In genomic region chr11:27663294-27663693, GRCh38 we compare ENCODE assay signal across 19 cellular contexts. TPM values are rescaled to one million over a fixed set of nuclear protein-coding genes. Genes with fewer than 3 reads are reported as not detected.
A peak's percentile ranks its signal among the peaks of the same experiment; 100 is the strongest.
DNase-seq lines count a peak whose midpoint lies in the region; ATAC-seq and TF ChIP-seq lines count a peak whose summit lies in the region.
"Had no signal": no experiment of that assay in that cellular context is flagged by ENCODE, and none has a peak within 500 bp of the region (broad histone marks: within the 10 kb centered on the region; RNA-seq: fewer than 3 reads in every experiment).

No MANE protein-coding gene starts in this region.

- POLR2A ChIA-PET in PC-3 (lab: Charles Lee; ENCODE audit: unreplicated experiment) = interaction anchor here (0.7 kb wide), 1 partner anchor 164 kb away, joined by 11 read pairs; no protein-coding TSS in a partner anchor

- H3K4me3 ChIP-seq in GM23248 (no peak overlapping the region), PC-3 (ENCODE audit: low read length) (no peak overlapping the region), choroid plexus epithelial cell (ENCODE audit: low read depth, low read length) (no peak overlapping the region), neural cell (ENCODE audit: low read length) (no peak overlapping the region)
- H3K4me3 ChIP-seq: BLaER1 treated with 17β-estradiol and CSF1 and Interleukin-3, amounts not matched to agents 10 nM and 100 nM had no signal

- no peak overlapping the region for H3K4me2 ChIP-seq in GM23248 (ENCODE audit: unreplicated experiment)
- no peak overlapping the region for H3K4me2 ChIP-seq in PC-3 (ENCODE audit: low read length)
- no peak overlapping the region for H3K4me2 ChIP-seq in neural cell (ENCODE audit: low read length)
- H3K4me2 ChIP-seq: BLaER1 treated with 17β-estradiol and CSF1 and Interleukin-3, amounts not matched to agents 10 nM and 100 nM had no signal

- H3K79me2 ChIP-seq in GM23248 (ENCODE audit: insufficient read depth) = peaks cover 99% of the 10 kb centered on the region
- no peaks in the 10 kb centered on the region for H3K79me2 ChIP-seq in PC-3 (ENCODE audit: low read length)
- no peaks in the 10 kb centered on the region for H3K79me2 ChIP-seq in neural cell (replicated peaks; ENCODE audit: insufficient read depth, low read length)

- H3K9me3 ChIP-seq in GM23248 (ENCODE audit: low read depth) = no peaks in the 10 kb centered on the region
- no peaks in the 10 kb centered on the region for H3K9me3 ChIP-seq in PC-3 (ENCODE audit: low read length)
- no peaks in the 10 kb centered on the region for H3K9me3 ChIP-seq in neural cell (ENCODE audit: low read length)
- H3K9me3 ChIP-seq: BE2C; BLaER1 treated with 17β-estradiol and CSF1 and Interleukin-3, amounts not matched to agents 10 nM and 100 nM had no signal

- H3F3A ChIP-seq in GM23248 (ENCODE audit: insufficient read depth) (peaks cover 47% of the 10 kb centered on the region), PC-3 (ENCODE audit: low read length, unreplicated experiment) (no peaks in the 10 kb centered on the region), neural cell (ENCODE audit: insufficient read depth, low read length, poor library complexity, severe bottlenecking) (no peaks in the 10 kb centered on the region)

- ATAC-seq in PC-3 (peak; percentile 74), Right ventricle myocardium inferior (no peak)

- WGBS in GM23248 (ENCODE audit: low coverage in 1 of 2, low lambda C conversion rate in 2 of 2, missing lambda C conversion rate in 2 of 2), 2 experiments = 28 to 35% methylated on average over 2 of the region's 2 CpGs

- in situ Hi-C loops in GM23248 (cut with MboI) = no loop called here

- peaks cover 36% of the 10 kb centered on the region for H4K20me1 ChIP-seq in GM23248 (ENCODE audit: insufficient read depth)
- no peaks in the 10 kb centered on the region for H4K20me1 ChIP-seq in PC-3 (ENCODE audit: low read length)
- H4K20me1 ChIP-seq in neural cell (ENCODE audit: insufficient read depth) = no peaks in the 10 kb centered on the region
- H4K20me1 ChIP-seq: BLaER1 treated with 17β-estradiol and CSF1 and Interleukin-3, amounts not matched to agents 10 nM and 100 nM had no signal

- TF ChIP-seq EP300 in neural cell (conservative IDR thresholded peaks at IDR 0.05; ENCODE audit: poor library complexity, severe bottlenecking) = no peak

- DNase-seq in GM23248 = peak; percentile 27
- DNase-seq in PC-3 = peak; percentile 32
- DNase-seq in choroid plexus epithelial cell (ENCODE audit: low read depth) = peak; percentile 40
- no peak for DNase-seq in NCI-H2227 treated with DMSO at 0.1 percent for 48 hours (lab: John Stamatoyannopoulos, UW)
- no peak for DNase-seq in Right ventricle myocardium inferior (ENCODE audit: missing footprints)
- no peak for DNase-seq in NCI-H2227 (lab: John Stamatoyannopoulos, UW; ENCODE audit: unreplicated experiment)
- DNase-seq in globus pallidus (ENCODE audit: low spot score) = no peak
- DNase-seq: AML-193; BE2C; CD4-positive, alpha-beta T cell; CD8-positive, alpha-beta memory T cell; DMS 273 treated with DMSO at 0.1 percent for 48 hours; DMS79 treated with DMSO at 0.1 percent for 48 hours; H7; HCEC 1CT had no signal

- no TSS peak for BruUV-seq in PC-3 (replicated peaks; lab: Mats Ljungman, UMichigan)

- TF ChIP-seq RAD21 in neural cell (conservative IDR thresholded peaks at IDR 0.05) = no peak

- H3K9me2 ChIP-seq in GM23248 (ENCODE audit: insufficient read depth) (no peaks in the 10 kb centered on the region), PC-3 (replicated peaks; ENCODE audit: low read length) (no peaks in the 10 kb centered on the region), neural cell (ENCODE audit: insufficient read depth, low read length) (no peaks in the 10 kb centered on the region)

- TF ChIP-seq CTCF in PC-3 (conservative IDR thresholded peaks at IDR 0.05; ENCODE audit: low read depth, low read length) (no peak), choroid plexus epithelial cell (conservative IDR thresholded peaks at IDR 0.05; ENCODE audit: low read depth, low read length) (no peak), neural cell (IDR thresholded peaks at IDR 0.05; ENCODE audit: poor library complexity, severe bottlenecking) (no peak)

- H3K27me3 ChIP-seq in GM23248 (replicated peaks; ENCODE audit: insufficient read depth) (no peaks in the 10 kb centered on the region), PC-3 (ENCODE audit: low read length) (no peaks in the 10 kb centered on the region), neural cell (ENCODE audit: insufficient read depth, low read depth, low read length) (no peaks in the 10 kb centered on the region)
- H3K27me3 ChIP-seq: BE2C; BLaER1 treated with 17β-estradiol and CSF1 and Interleukin-3, amounts not matched to agents 10 nM and 100 nM had no signal

- H3K4me1 ChIP-seq in GM23248 (ENCODE audit: insufficient read depth) (peaks cover 20% of the 10 kb centered on the region; the same call in 1 of the 2 replicates), PC-3 (ENCODE audit: insufficient read depth, low read length) (peaks cover 4% of the 10 kb centered on the region; the same call in 1 of the 2 replicates)
- H3K4me1 ChIP-seq: BLaER1 treated with 17β-estradiol and CSF1 and Interleukin-3, amounts not matched to agents 10 nM and 100 nM had no signal

- H3K27ac ChIP-seq in GM23248 (peak overlapping the region; percentile 39), PC-3 (ENCODE audit: low read length) (no peak overlapping the region), neural cell (ENCODE audit: low read length) (no peak overlapping the region)
- H3K27ac ChIP-seq: 22Rv1; BLaER1 treated with 17β-estradiol and CSF1 and Interleukin-3, amounts not matched to agents 10 nM and 100 nM had no signal

- CTCF ChIA-PET in PC-3 (lab: Charles Lee) = no interaction called here

- H3K9ac ChIP-seq in GM23248 (no peak overlapping the region), PC-3 (ENCODE audit: low read length) (no peak overlapping the region), neural cell (ENCODE audit: low read length) (no peak overlapping the region)
- H3K9ac ChIP-seq: BLaER1 treated with 17β-estradiol and CSF1 and Interleukin-3, amounts not matched to agents 10 nM and 100 nM had no signal

- H2AFZ ChIP-seq in GM23248 (no peak overlapping the region), PC-3 (ENCODE audit: low read length) (no peak overlapping the region), neural cell (ENCODE audit: low read depth, low read length) (no peak overlapping the region)

- intact Hi-C loops in PC-3 (cut with micrococcal nuclease) (no loop called here), Right ventricle myocardium inferior (cut with DNase I) (no loop called here)

- peaks cover 25% of the 10 kb centered on the region; the same call in 1 of the 2 replicates for H3K36me3 ChIP-seq in GM23248 (ENCODE audit: low read depth)
- H3K36me3 ChIP-seq in PC-3 (ENCODE audit: low read depth, low read length) = no peaks in the 10 kb centered on the region
- no peaks in the 10 kb centered on the region for H3K36me3 ChIP-seq in neural cell (ENCODE audit: insufficient read depth, low read length)
- H3K36me3 ChIP-seq: BE2C; BLaER1 treated with 17β-estradiol and CSF1 and Interleukin-3, amounts not matched to agents 10 nM and 100 nM had no signal

TF ChIP-seq in neural cell, 6 proteins besides CTCF, POLR2A, EP300 and RAD21:
- TF ChIP-seq SMC3 (conservative IDR thresholded peaks at IDR 0.05; ENCODE audit: poor library complexity) (no peak), POLR2AphosphoS5 (IDR thresholded peaks at IDR 0.05) (peak; percentile 13)
TF ChIP-seq in neural cell: peak in this region for 1.

RNA-seq across cellular contexts. Expression of gene BDNF, which starts 37.0 kb away (rescaled TPM):
- total RNA-seq in GM23248 (2014; rRNA removed; shearing (Covaris generic)) = 63.6 and 64.1 TPM in 2 replicates
- polyA plus RNA-seq in GM23248 (2016; fragmentation: Nextera tagmentation; extraction: Ambion mirVana) (58.1 and 59.7 TPM in 2 replicates), neural cell (not detected in 2 replicates)
- total RNA-seq in PC-3 (2014; rRNA removed) (3.4 and 3.8 TPM in 2 replicates), Right ventricle myocardium inferior (2.9 TPM)
- polyA minus RNA-seq in neural cell = not detected in 2 replicates
- total RNA-seq: CD4-positive, alpha-beta T cell; CD8-positive, alpha-beta memory T cell had no signal
- polyA plus RNA-seq: CD14-positive monocyte; CD8-positive, alpha-beta memory T cell had no signal

Comparison
In these comparisons a context has a peak if more than half of its experiments do, and no peak if none do; other contexts are left out.
1. DNase-seq: peak in GM23248 (single experiment), PC-3 (single experiment) and choroid plexus epithelial cell (single experiment); none in NCI-H2227 treated with DMSO at 0.1 percent for 48 hours (single experiment), Right ventricle myocardium inferior (single experiment), NCI-H2227 (single experiment) and globus pallidus (single experiment).
2. RNA of gene BDNF, which starts 37.0 kb away (total RNA-seq): 63.6 to 64.1 TPM in GM23248; 3.4 to 3.8 TPM in PC-3 and 2.9 TPM in Right ventricle myocardium inferior (single experiment); every median in the first group is over 10 times any median in the second.